9 cellular contexts compared by ENCODE assay signal in genomic region chr11:124801014-124801413, GRCh38. TPM values are rescaled to one million over a fixed set of nuclear protein-coding genes. Genes with fewer than 3 reads are reported as not detected.
DNase-seq lines count a peak whose midpoint lies in the region; ATAC-seq, FAIRE-seq and TF ChIP-seq lines count a peak whose summit lies in the region.
"Had no signal": no experiment of that assay in that cellular context is flagged by ENCODE, and none has a peak within 500 bp of the region (broad histone marks: within the 10 kb centered on the region; RNA-seq: fewer than 3 reads in every experiment).

No MANE protein-coding gene starts in this region.

- no peak for TF ChIP-seq POLR2A in GM12892 (IDR thresholded peaks at IDR 0.05; ENCODE audit: low read depth, low read length)

- no peaks in the 10 kb centered on the region for H3K9me3 ChIP-seq in WERI-Rb-1 (ENCODE audit: severe bottlenecking)

- no peak for DNase-seq in T-helper 1 cell
- no peak for DNase-seq in WERI-Rb-1
- no peak for DNase-seq in glutamatergic neuron
- no peak for DNase-seq in GM12892 (ENCODE audit: insufficient read length)

- peaks cover 21% of the 10 kb centered on the region for H3K27me3 Mint-ChIP-seq in T-helper 1 cell treated with Interleukin-12 subunit alpha and Interleukin-12 subunit beta and Interleukin-4 antibody, amounts not matched to agents 30 μg/mL and 1 μg/mL, for 36 hours (ENCODE audit: low read depth)
- H3K27me3 Mint-ChIP-seq in glutamatergic neuron (ENCODE audit: unreplicated experiment), result peaks cover 3% of the 10 kb centered on the region

- H3K36me3 Mint-ChIP-seq in T-helper 1 cell treated with Interleukin-12 subunit alpha and Interleukin-12 subunit beta and Interleukin-4 antibody, amounts not matched to agents 30 μg/mL and 1 μg/mL, for 36 hours (ENCODE audit: low read depth), result no peaks in the 10 kb centered on the region
- peaks cover 6% of the 10 kb centered on the region for H3K36me3 Mint-ChIP-seq in glutamatergic neuron (ENCODE audit: unreplicated experiment)

- H3K27ac ChIP-seq in WERI-Rb-1, result peak overlapping the region; percentile 99
- H3K27ac ChIP-seq in rectal smooth muscle tissue (ENCODE audit: low read depth, low read length), result peak overlapping the region; percentile 99

- H3K9ac ChIP-seq in rectal smooth muscle tissue (ENCODE audit: low read length), result peak overlapping the region; percentile 81

- FAIRE-seq in GM12892 (lab: Jason Lieb, UNC), result no peak
- FAIRE-seq: G401.6 had no signal

- peaks cover 3% of the 10 kb centered on the region for H3K36me3 ChIP-seq in WERI-Rb-1
- H3K36me3 ChIP-seq in rectal smooth muscle tissue (ENCODE audit: control insufficient read depth, insufficient read depth, low read length), result no peaks in the 10 kb centered on the region

- ATAC-seq in GM18873 (IDR thresholded peaks at IDR 0.05; ENCODE audit: low FRiP score, unreplicated experiment), result no peak
- no peak for ATAC-seq in GM18858 (IDR thresholded peaks at IDR 0.05; ENCODE audit: unreplicated experiment)

- H3K27ac Mint-ChIP-seq in T-helper 1 cell treated with Interleukin-12 subunit alpha and Interleukin-12 subunit beta and Interleukin-4 antibody, amounts not matched to agents 30 μg/mL and 1 μg/mL, for 36 hours, result peak overlapping the region; percentile 86
- peak overlapping the region; percentile 87 for H3K27ac Mint-ChIP-seq in glutamatergic neuron (ENCODE audit: unreplicated experiment)

- peak overlapping the region; percentile 91 for H3K4me3 ChIP-seq in WERI-Rb-1 (ENCODE audit: low read depth, low read length)
- peak overlapping the region; percentile 88 for H3K4me3 ChIP-seq in rectal smooth muscle tissue (ENCODE audit: low read length)

- TF ChIP-seq CTCF in WERI-Rb-1 (IDR thresholded peaks at IDR 0.05; ENCODE audit: low read depth, low read length) (no peak), glutamatergic neuron (IDR thresholded peaks at IDR 0.05; ENCODE audit: partially characterized antibody, unreplicated experiment) (no peak)

- H3K9me3 Mint-ChIP-seq in T-helper 1 cell treated with Interleukin-12 subunit alpha and Interleukin-12 subunit beta and Interleukin-4 antibody, amounts not matched to agents 30 μg/mL and 1 μg/mL, for 36 hours, result no peaks in the 10 kb centered on the region
- no peaks in the 10 kb centered on the region for H3K9me3 Mint-ChIP-seq in glutamatergic neuron (ENCODE audit: unreplicated experiment)

- H3K4me3 Mint-ChIP-seq in T-helper 1 cell treated with Interleukin-12 subunit alpha and Interleukin-12 subunit beta and Interleukin-4 antibody, amounts not matched to agents 30 μg/mL and 1 μg/mL, for 36 hours, result peak overlapping the region; percentile 82
- H3K4me3 Mint-ChIP-seq in glutamatergic neuron (ENCODE audit: unreplicated experiment), result peak overlapping the region; percentile 89

- peaks cover 12% of the 10 kb centered on the region for H3K4me1 ChIP-seq in rectal smooth muscle tissue (ENCODE audit: control insufficient read depth, insufficient read depth, low read length)

- peaks cover 22% of the 10 kb centered on the region for H3K4me1 Mint-ChIP-seq in T-helper 1 cell treated with Interleukin-12 subunit alpha and Interleukin-12 subunit beta and Interleukin-4 antibody, amounts not matched to agents 30 μg/mL and 1 μg/mL, for 36 hours (ENCODE audit: low read depth)
- peaks cover 7% of the 10 kb centered on the region for H3K4me1 Mint-ChIP-seq in glutamatergic neuron (ENCODE audit: low read depth, unreplicated experiment)

- H3K27me3 ChIP-seq in WERI-Rb-1 (ENCODE audit: insufficient read depth, low read depth, severe bottlenecking) (no peaks in the 10 kb centered on the region), rectal smooth muscle tissue (ENCODE audit: control insufficient read depth, insufficient read depth, low read length) (no peaks in the 10 kb centered on the region)

RNA-seq across cellular contexts. Expression of gene MSANTD2, which starts 0.8 kb away (rescaled TPM):
- total RNA-seq in glutamatergic neuron (ENCODE audit: unreplicated experiment), result 22.8 TPM
- 5.6 TPM for polyA plus RNA-seq in GM12892 (2012; ENCODE audit: missing spikeins)

RNA-seq across cellular contexts. Expression of gene ESAM, which starts 38.9 kb away (rescaled TPM):
- total RNA-seq in glutamatergic neuron (ENCODE audit: unreplicated experiment), result 0.54 TPM
- polyA plus RNA-seq in GM12892 (2012; ENCODE audit: missing spikeins), result 4.0 TPM

RNA-seq across cellular contexts. Expression of gene VSIG2, which starts 49.0 kb away (rescaled TPM):
- not detected for total RNA-seq in glutamatergic neuron (ENCODE audit: unreplicated experiment)
- polyA plus RNA-seq in GM12892 (2012; ENCODE audit: missing spikeins), result not detected
